Comparison of ENCODE assay signal across 1 cellular context in the genomic region with DNA sequence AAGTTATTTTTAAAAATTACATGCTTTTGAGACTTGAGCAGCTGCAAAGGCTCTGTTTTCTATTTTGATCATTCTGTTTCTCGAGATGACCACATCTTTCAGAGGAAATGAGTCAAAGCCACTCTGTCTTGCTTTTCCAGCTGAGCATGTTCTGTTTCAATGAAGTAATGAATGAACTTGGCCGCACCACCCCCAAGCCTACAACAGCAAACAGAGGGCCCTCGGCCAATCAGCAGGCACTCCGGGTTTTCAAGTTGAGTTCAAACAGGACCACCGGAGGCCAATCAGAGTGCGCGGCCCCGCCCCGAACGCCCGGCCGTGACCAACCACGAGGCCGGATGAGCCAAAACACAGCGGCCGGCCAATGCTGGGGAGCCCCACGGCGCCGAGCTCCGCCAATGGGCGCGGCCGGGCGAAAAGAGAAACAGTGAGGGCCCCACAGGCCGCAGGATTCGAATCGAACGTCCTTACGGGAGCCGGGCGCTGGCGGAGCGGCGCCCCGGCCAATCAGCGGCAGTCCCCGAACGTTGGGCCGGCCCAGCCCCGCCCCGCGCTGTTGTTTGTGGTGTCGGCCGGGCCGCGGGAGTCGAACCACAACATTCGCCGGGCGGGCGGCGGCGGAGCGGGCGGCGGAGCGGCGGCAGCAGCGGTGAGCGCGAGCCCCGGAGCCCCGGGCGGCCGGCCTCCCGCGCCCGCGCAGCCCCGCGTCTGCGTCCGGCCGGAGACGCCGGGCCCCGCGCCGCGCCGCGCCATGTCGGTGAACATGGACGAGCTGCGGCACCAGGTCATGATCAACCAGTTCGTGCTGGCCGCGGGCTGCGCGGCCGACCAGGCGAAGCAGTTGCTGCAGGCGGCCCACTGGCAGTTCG.
A peak's percentile ranks its signal among the peaks of the same experiment; 100 is the strongest.
TF ChIP-seq lines count a peak whose summit lies in the region.

A gene (plus strand): TSS at position 594 of the 869 bp plus-strand sequence. CDS start 158 bp downstream, at position 752.

TF ChIP-seq in HepG2, 621 proteins besides CTCF, POLR2A, EP300 and RAD21 (continued from another document and continues in another):
- TF ChIP-seq TEAD3 (CRISPR knock-in tag; optimal IDR thresholded peaks at IDR 0.05; ENCODE audit: borderline replicate concordance) (no peak), IKZF1 (IDR thresholded peaks at IDR 0.05) (no peak), NR2F6 (IDR thresholded peaks at IDR 0.05) (no peak), NR2F6 (CRISPR knock-in tag; IDR thresholded peaks at IDR 0.05) (no peak), KDM5B (CRISPR knock-in tag; IDR thresholded peaks at IDR 0.05; ENCODE audit: borderline replicate concordance) (no peak; the same call in 1 of the 2 replicates), ZNF44 (CRISPR knock-in tag; IDR thresholded peaks at IDR 0.05) (no peak), NFATC3 (CRISPR knock-in tag; IDR thresholded peaks at IDR 0.05) (no peak), HCFC1 (IDR thresholded peaks at IDR 0.05; ENCODE audit: low read depth, low read length) (no peak), ZNF773 (CRISPR knock-in tag; IDR thresholded peaks at IDR 0.05; ENCODE audit: borderline replicate concordance) (no peak), ZNF232 (CRISPR knock-in tag; IDR thresholded peaks at IDR 0.05; ENCODE audit: borderline replicate concordance) (no peak), PRMT3 (CRISPR knock-in tag; IDR thresholded peaks at IDR 0.05; ENCODE audit: borderline replicate concordance, low read depth) (peak; percentile 88; the same call in 1 of the 2 replicates), REPIN1 (CRISPR knock-in tag; IDR thresholded peaks at IDR 0.05; ENCODE audit: borderline replicate concordance, low read depth) (peak; percentile 55; the same call in 1 of the 2 replicates), CHCHD3 (CRISPR knock-in tag; IDR thresholded peaks at IDR 0.05) (peak; percentile 97), ZFP82 (CRISPR knock-in tag; IDR thresholded peaks at IDR 0.05; ENCODE audit: borderline replicate concordance) (no peak), HNRNPUL1 (IDR thresholded peaks at IDR 0.05; ENCODE audit: low read depth, low read length) (peak; percentile 66; the same call in 1 of the 2 replicates), MED13 (CRISPR knock-in tag; IDR thresholded peaks at IDR 0.05) (no peak), STAG1 (CRISPR knock-in tag; IDR thresholded peaks at IDR 0.05) (no peak), ZNF674 (CRISPR knock-in tag; IDR thresholded peaks at IDR 0.05; ENCODE audit: low read depth) (no peak), ZNF678 (CRISPR knock-in tag; IDR thresholded peaks at IDR 0.05) (no peak), ZNF143 (CRISPR knock-in tag; IDR thresholded peaks at IDR 0.05) (0 out of 2 replicates have a peak, but pooled peaks have one; percentile 36), MTA3 (CRISPR knock-in tag; IDR thresholded peaks at IDR 0.05) (no peak), TP53 (CRISPR knock-in tag; conservative IDR thresholded peaks at IDR 0.05) (no peak), DR1 (CRISPR knock-in tag; IDR thresholded peaks at IDR 0.05) (peak; percentile 85), NFKBIZ (CRISPR knock-in tag; IDR thresholded peaks at IDR 0.05) (no peak), SMYD3 (CRISPR knock-in tag; IDR thresholded peaks at IDR 0.05) (peak; percentile 66; the same call in 1 of the 2 replicates), ZNF34 (CRISPR knock-in tag; IDR thresholded peaks at IDR 0.05; ENCODE audit: borderline replicate concordance) (no peak)
- TF ChIP-seq, protein P1, sequence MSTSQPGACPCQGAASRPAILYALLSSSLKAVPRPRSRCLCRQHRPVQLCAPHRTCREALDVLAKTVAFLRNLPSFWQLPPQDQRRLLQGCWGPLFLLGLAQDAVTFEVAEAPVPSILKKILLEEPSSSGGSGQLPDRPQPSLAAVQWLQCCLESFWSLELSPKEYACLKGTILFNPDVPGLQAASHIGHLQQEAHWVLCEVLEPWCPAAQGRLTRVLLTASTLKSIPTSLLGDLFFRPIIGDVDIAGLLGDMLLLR (CRISPR knock-in tag; IDR thresholded peaks at IDR 0.05), result peak; percentile 76; the same call in 1 of the 2 replicates
- TF ChIP-seq, protein P2, sequence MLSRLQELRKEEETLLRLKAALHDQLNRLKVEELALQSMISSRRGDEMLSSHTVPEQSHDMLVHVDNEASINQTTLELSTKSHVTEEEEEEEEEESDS (CRISPR knock-in tag; IDR thresholded peaks at IDR 0.05; ENCODE audit: borderline replicate concordance), result 0 out of 2 replicates have a peak, but pooled peaks have one; percentile 70
- TF ChIP-seq, protein P3, sequence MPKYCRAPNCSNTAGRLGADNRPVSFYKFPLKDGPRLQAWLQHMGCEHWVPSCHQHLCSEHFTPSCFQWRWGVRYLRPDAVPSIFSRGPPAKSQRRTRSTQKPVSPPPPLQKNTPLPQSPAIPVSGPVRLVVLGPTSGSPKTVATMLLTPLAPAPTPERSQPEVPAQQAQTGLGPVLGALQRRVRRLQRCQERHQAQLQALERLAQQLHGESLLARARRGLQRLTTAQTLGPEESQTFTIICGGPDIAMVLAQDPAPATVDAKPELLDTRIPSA (CRISPR knock-in tag; IDR thresholded peaks at IDR 0.05; ENCODE audit: borderline replicate concordance), result no peak
- TF ChIP-seq, protein P4, sequence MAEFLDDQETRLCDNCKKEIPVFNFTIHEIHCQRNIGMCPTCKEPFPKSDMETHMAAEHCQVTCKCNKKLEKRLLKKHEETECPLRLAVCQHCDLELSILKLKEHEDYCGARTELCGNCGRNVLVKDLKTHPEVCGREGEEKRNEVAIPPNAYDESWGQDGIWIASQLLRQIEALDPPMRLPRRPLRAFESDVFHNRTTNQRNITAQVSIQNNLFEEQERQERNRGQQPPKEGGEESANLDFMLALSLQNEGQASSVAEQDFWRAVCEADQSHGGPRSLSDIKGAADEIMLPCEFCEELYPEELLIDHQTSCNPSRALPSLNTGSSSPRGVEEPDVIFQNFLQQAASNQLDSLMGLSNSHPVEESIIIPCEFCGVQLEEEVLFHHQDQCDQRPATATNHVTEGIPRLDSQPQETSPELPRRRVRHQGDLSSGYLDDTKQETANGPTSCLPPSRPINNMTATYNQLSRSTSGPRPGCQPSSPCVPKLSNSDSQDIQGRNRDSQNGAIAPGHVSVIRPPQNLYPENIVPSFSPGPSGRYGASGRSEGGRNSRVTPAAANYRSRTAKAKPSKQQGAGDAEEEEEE (CRISPR knock-in tag; IDR thresholded peaks at IDR 0.05; ENCODE audit: borderline replicate concordance), result no peak
- TF ChIP-seq, protein P5, sequence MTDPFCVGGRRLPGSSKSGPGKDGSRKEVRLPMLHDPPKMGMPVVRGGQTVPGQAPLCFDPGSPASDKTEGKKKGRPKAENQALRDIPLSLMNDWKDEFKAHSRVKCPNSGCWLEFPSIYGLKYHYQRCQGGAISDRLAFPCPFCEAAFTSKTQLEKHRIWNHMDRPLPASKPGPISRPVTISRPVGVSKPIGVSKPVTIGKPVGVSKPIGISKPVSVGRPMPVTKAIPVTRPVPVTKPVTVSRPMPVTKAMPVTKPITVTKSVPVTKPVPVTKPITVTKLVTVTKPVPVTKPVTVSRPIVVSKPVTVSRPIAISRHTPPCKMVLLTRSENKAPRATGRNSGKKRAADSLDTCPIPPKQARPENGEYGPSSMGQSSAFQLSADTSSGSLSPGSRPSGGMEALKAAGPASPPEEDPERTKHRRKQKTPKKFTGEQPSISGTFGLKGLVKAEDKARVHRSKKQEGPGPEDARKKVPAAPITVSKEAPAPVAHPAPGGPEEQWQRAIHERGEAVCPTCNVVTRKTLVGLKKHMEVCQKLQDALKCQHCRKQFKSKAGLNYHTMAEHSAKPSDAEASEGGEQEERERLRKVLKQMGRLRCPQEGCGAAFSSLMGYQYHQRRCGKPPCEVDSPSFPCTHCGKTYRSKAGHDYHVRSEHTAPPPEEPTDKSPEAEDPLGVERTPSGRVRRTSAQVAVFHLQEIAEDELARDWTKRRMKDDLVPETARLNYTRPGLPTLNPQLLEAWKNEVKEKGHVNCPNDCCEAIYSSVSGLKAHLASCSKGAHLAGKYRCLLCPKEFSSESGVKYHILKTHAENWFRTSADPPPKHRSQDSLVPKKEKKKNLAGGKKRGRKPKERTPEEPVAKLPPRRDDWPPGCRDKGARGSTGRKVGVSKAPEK (CRISPR knock-in tag; IDR thresholded peaks at IDR 0.05; ENCODE audit: borderline replicate concordance), result no peak
- TF ChIP-seq, protein P6, sequence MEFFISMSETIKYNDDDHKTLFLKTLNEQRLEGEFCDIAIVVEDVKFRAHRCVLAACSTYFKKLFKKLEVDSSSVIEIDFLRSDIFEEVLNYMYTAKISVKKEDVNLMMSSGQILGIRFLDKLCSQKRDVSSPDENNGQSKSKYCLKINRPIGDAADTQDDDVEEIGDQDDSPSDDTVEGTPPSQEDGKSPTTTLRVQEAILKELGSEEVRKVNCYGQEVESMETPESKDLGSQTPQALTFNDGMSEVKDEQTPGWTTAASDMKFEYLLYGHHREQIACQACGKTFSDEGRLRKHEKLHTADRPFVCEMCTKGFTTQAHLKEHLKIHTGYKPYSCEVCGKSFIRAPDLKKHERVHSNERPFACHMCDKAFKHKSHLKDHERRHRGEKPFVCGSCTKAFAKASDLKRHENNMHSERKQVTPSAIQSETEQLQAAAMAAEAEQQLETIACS (CRISPR knock-in tag; IDR thresholded peaks at IDR 0.05), result no peak
- TF ChIP-seq, protein P7, sequence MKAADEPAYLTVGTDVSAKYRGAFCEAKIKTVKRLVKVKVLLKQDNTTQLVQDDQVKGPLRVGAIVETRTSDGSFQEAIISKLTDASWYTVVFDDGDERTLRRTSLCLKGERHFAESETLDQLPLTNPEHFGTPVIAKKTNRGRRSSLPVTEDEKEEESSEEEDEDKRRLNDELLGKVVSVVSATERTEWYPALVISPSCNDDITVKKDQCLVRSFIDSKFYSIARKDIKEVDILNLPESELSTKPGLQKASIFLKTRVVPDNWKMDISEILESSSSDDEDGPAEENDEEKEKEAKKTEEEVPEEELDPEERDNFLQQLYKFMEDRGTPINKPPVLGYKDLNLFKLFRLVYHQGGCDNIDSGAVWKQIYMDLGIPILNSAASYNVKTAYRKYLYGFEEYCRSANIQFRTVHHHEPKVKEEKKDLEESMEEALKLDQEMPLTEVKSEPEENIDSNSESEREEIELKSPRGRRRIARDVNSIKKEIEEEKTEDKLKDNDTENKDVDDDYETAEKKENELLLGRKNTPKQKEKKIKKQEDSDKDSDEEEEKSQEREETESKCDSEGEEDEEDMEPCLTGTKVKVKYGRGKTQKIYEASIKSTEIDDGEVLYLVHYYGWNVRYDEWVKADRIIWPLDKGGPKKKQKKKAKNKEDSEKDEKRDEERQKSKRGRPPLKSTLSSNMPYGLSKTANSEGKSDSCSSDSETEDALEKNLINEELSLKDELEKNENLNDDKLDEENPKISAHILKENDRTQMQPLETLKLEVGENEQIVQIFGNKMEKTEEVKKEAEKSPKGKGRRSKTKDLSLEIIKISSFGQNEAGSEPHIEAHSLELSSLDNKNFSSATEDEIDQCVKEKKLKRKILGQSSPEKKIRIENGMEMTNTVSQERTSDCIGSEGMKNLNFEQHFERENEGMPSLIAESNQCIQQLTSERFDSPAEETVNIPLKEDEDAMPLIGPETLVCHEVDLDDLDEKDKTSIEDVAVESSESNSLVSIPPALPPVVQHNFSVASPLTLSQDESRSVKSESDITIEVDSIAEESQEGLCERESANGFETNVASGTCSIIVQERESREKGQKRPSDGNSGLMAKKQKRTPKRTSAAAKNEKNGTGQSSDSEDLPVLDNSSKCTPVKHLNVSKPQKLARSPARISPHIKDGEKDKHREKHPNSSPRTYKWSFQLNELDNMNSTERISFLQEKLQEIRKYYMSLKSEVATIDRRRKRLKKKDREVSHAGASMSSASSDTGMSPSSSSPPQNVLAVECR (CRISPR knock-in tag; IDR thresholded peaks at IDR 0.05; ENCODE audit: borderline replicate concordance), result peak; percentile 76; the same call in 1 of the 2 replicates
- TF ChIP-seq, protein P8, sequence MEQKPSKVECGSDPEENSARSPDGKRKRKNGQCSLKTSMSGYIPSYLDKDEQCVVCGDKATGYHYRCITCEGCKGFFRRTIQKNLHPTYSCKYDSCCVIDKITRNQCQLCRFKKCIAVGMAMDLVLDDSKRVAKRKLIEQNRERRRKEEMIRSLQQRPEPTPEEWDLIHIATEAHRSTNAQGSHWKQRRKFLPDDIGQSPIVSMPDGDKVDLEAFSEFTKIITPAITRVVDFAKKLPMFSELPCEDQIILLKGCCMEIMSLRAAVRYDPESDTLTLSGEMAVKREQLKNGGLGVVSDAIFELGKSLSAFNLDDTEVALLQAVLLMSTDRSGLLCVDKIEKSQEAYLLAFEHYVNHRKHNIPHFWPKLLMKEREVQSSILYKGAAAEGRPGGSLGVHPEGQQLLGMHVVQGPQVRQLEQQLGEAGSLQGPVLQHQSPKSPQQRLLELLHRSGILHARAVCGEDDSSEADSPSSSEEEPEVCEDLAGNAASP (CRISPR knock-in tag; IDR thresholded peaks at IDR 0.05; ENCODE audit: borderline replicate concordance), result no peak
- TF ChIP-seq, protein P9, sequence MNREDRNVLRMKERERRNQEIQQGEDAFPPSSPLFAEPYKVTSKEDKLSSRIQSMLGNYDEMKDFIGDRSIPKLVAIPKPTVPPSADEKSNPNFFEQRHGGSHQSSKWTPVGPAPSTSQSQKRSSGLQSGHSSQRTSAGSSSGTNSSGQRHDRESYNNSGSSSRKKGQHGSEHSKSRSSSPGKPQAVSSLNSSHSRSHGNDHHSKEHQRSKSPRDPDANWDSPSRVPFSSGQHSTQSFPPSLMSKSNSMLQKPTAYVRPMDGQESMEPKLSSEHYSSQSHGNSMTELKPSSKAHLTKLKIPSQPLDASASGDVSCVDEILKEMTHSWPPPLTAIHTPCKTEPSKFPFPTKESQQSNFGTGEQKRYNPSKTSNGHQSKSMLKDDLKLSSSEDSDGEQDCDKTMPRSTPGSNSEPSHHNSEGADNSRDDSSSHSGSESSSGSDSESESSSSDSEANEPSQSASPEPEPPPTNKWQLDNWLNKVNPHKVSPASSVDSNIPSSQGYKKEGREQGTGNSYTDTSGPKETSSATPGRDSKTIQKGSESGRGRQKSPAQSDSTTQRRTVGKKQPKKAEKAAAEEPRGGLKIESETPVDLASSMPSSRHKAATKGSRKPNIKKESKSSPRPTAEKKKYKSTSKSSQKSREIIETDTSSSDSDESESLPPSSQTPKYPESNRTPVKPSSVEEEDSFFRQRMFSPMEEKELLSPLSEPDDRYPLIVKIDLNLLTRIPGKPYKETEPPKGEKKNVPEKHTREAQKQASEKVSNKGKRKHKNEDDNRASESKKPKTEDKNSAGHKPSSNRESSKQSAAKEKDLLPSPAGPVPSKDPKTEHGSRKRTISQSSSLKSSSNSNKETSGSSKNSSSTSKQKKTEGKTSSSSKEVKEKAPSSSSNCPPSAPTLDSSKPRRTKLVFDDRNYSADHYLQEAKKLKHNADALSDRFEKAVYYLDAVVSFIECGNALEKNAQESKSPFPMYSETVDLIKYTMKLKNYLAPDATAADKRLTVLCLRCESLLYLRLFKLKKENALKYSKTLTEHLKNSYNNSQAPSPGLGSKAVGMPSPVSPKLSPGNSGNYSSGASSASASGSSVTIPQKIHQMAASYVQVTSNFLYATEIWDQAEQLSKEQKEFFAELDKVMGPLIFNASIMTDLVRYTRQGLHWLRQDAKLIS (CRISPR knock-in tag; IDR thresholded peaks at IDR 0.05), result no peak
- TF ChIP-seq, protein P10, sequence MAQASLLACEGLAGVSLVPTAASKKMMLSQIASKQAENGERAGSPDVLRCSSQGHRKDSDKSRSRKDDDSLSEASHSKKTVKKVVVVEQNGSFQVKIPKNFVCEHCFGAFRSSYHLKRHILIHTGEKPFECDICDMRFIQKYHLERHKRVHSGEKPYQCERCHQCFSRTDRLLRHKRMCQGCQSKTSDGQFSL (CRISPR knock-in tag; IDR thresholded peaks at IDR 0.05), result no peak
- TF ChIP-seq, protein P11, sequence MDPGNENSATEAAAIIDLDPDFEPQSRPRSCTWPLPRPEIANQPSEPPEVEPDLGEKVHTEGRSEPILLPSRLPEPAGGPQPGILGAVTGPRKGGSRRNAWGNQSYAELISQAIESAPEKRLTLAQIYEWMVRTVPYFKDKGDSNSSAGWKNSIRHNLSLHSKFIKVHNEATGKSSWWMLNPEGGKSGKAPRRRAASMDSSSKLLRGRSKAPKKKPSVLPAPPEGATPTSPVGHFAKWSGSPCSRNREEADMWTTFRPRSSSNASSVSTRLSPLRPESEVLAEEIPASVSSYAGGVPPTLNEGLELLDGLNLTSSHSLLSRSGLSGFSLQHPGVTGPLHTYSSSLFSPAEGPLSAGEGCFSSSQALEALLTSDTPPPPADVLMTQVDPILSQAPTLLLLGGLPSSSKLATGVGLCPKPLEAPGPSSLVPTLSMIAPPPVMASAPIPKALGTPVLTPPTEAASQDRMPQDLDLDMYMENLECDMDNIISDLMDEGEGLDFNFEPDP (CRISPR knock-in tag; conservative IDR thresholded peaks at IDR 0.05), result no peak
